18 cellular contexts compared by ENCODE assay signal in the genomic region with DNA sequence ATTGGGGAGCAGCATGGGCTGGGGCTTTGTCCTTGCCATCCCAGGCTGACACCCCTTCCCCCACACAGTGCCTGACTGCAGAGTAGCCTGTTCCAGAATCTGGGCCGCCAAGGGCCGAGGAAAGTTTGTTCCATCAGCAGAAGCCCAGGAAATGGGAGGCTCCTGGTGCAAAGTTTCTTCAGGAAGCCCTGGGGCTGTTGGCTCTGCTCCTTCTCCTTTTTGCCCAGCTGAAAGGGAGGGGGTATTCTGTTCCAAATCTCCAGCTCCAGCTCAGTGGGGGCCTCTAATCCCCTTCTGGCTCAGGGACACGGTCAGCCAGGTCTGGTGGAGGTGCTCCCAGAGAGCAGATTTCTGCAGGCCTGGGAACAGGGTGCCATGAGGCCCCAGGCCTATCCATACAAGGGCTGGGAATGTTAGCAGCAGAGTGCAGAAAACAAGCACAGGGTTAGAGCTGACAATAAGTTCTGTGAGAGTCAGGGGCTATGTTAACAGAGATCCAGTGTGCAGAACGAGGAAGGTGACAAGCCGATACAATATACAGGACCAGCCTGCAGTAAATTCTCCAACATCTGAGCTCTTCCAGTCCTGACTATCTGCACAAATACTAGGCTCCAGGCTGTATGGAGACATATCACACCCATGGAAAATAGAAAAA.
A peak's percentile ranks its signal among the peaks of the same experiment; 100 is the strongest.
DNase-seq lines count a peak whose midpoint lies in the region; ATAC-seq and TF ChIP-seq lines count a peak whose summit lies in the region.
"Had no signal": no experiment of that assay in that cellular context is flagged by ENCODE, and none has a peak within 500 bp of the region (broad histone marks: within the 10 kb centered on the region; RNA-seq: fewer than 3 reads in every experiment).

No MANE protein-coding gene starts in this region.

- peaks cover 9% of the 10 kb centered on the region for H3K9me3 Mint-ChIP-seq in WTC11
- H3K9me3 Mint-ChIP-seq: activated CD4-positive, alpha-beta T cell treated with anti-CD3 and anti-CD28 coated beads, Interleukin-2, amount 10 ng/mL, durations not matched to agents 24 days and 14 days; stimulated activated naive CD8-positive, alpha-beta T cell treated with anti-CD3 and anti-CD28 coated beads, Interleukin-15, Interleukin-2, amounts not matched to agents 100 ng/mL and 50 ng/mL, for 24 hours had no signal

- H3K27ac Mint-ChIP-seq in WTC11, result no peak overlapping the region
- H3K27ac Mint-ChIP-seq: activated CD4-positive, alpha-beta T cell treated with anti-CD3 and anti-CD28 coated beads, Interleukin-2, amount 10 ng/mL, durations not matched to agents 24 days and 14 days; stimulated activated naive CD8-positive, alpha-beta T cell treated with anti-CD3 and anti-CD28 coated beads, Interleukin-15, Interleukin-2, amounts not matched to agents 100 ng/mL and 50 ng/mL, for 24 hours had no signal

- H3K27ac ChIP-seq in heart left ventricle (peak overlapping the region in 7 of 12 donors; percentile 3 to 58 (median 25)), prostate gland (peak overlapping the region; percentile 44 to 45), lower lobe of right lung (no peak overlapping the region)
- H3K27ac ChIP-seq: SJCRH30, vagina had no signal

- no peak for TF ChIP-seq POLR2A in heart left ventricle (IDR thresholded peaks at IDR 0.05)
- TF ChIP-seq POLR2A in prostate gland (IDR thresholded peaks at IDR 0.05), result no peak

- peaks cover 11% of the 10 kb centered on the region for H3K4me1 Mint-ChIP-seq in WTC11
- H3K4me1 Mint-ChIP-seq: activated CD4-positive, alpha-beta T cell treated with anti-CD3 and anti-CD28 coated beads, Interleukin-2, amount 10 ng/mL, durations not matched to agents 24 days and 14 days had no signal

- CTCF ChIA-PET in WTC11 (lab: Charles Lee), result interaction anchor here (0.6 to 1.7 kb wide), 4 partner anchors 10 to 722 kb away, joined by 3 to 6 read pairs (median 3); no protein-coding TSS in a partner anchor

- TF ChIP-seq CTCF in WTC11 (IDR thresholded peaks at IDR 0.05) (no peak), heart left ventricle (IDR thresholded peaks at IDR 0.05) (no peak), prostate gland (IDR thresholded peaks at IDR 0.05) (no peak), lower lobe of right lung (IDR thresholded peaks at IDR 0.05) (no peak)

- H3K4me1 ChIP-seq in heart left ventricle (peaks cover 0 to 45% (median 22%) of the 10 kb centered on the region in 12 donors), prostate gland (replicated peaks) (peaks cover 4% of the 10 kb centered on the region), lower lobe of right lung (peaks cover 4% of the 10 kb centered on the region)
- H3K4me1 ChIP-seq: SJCRH30 had no signal

- H3K27me3 Mint-ChIP-seq in WTC11 (ENCODE audit: low read depth), result peaks cover 6% of the 10 kb centered on the region

- H3K27me3 ChIP-seq in heart left ventricle (no peaks in the 10 kb centered on the region), prostate gland (replicated peaks; ENCODE audit: insufficient read depth) (no peaks in the 10 kb centered on the region), lower lobe of right lung (ENCODE audit: low read depth) (no peaks in the 10 kb centered on the region)
- H3K27me3 ChIP-seq: SJCRH30, vagina had no signal

- H3K4me3 ChIP-seq in heart left ventricle (no peak overlapping the region), prostate gland (no peak overlapping the region), lower lobe of right lung (no peak overlapping the region)
- H3K4me3 ChIP-seq: GM12878, SJCRH30, vagina had no signal

- H3K36me3 Mint-ChIP-seq in WTC11, result no peaks in the 10 kb centered on the region

- H3K36me3 ChIP-seq in heart left ventricle (no peaks in the 10 kb centered on the region), prostate gland (no peaks in the 10 kb centered on the region), lower lobe of right lung (no peaks in the 10 kb centered on the region)
- H3K36me3 ChIP-seq: SJCRH30, vagina had no signal

- in situ Hi-C loops in G401 (cut with HindIII; ENCODE audit: low sequenced_read_pairs), result no loop called here

- intact Hi-C loops in heart left ventricle (cut with DNase I) (loop anchor here in 1 of 10 donors (10.0 kb wide), 2 partner anchors 388 to 632 kb away; a partner anchor contains a TSS), prostate gland (cut with DNase I) (loop anchor here (5.0 to 10.0 kb wide), 2 partner anchors 224 to 762 kb away; no protein-coding TSS in a partner anchor), lower lobe of right lung (cut with DNase I) (no loop called here)

- peak; percentile 30; the same call in 1 of the 2 replicates for ATAC-seq in WTC11
- ATAC-seq in heart left ventricle, result peak; percentile 26 to 55 (median 45)
- no peak for ATAC-seq in HG03457 (IDR thresholded peaks at IDR 0.05; ENCODE audit: unreplicated experiment)
- no peak for ATAC-seq in lower lobe of right lung
- ATAC-seq: esophagus mucosa, GM12878 had no signal

- no peak overlapping the region for H3K4me3 Mint-ChIP-seq in WTC11
- H3K4me3 Mint-ChIP-seq: activated CD4-positive, alpha-beta T cell treated with anti-CD3 and anti-CD28 coated beads, Interleukin-2, amount 10 ng/mL, durations not matched to agents 24 days and 14 days; stimulated activated naive CD8-positive, alpha-beta T cell treated with anti-CD3 and anti-CD28 coated beads, Interleukin-15, Interleukin-2, amounts not matched to agents 100 ng/mL and 50 ng/mL, for 24 hours had no signal

- WGBS in heart left ventricle, 4 donors, result 65 to 82% (median 73%) methylated on average over 5 of the region's 5 CpGs
- WGBS in prostate gland, result 46% methylated on average over 5 of the region's 5 CpGs

- POLR2A ChIA-PET in WTC11 (lab: Charles Lee), result no interaction called here

- peaks cover 0 to 6% (median 0%) of the 10 kb centered on the region in 12 donors for H3K9me3 ChIP-seq in heart left ventricle
- no peaks in the 10 kb centered on the region for H3K9me3 ChIP-seq in prostate gland
- H3K9me3 ChIP-seq in lower lobe of right lung, result no peaks in the 10 kb centered on the region
- H3K9me3 ChIP-seq: SJCRH30, vagina had no signal

- DNase-seq in G401 (ENCODE audit: low spot score), result peak; percentile 61
- DNase-seq in WTC11 (ENCODE audit: low spot score), result no peak
- peak in 2 of 5 donors; percentile 50 to 61 for DNase-seq in heart left ventricle
- DNase-seq in prostate gland (ENCODE audit: low spot score), result no peak
- DNase-seq in lower lobe of right lung, result no peak
- DNase-seq in HUDEP-2 (lab: John Stamatoyannopoulos, UW; ENCODE audit: unreplicated experiment in 76 of 76), result no peak
- no peak for DNase-seq in NCI-H2227 treated with DMSO at 0.1 percent for 48 hours (lab: John Stamatoyannopoulos, UW)
- DNase-seq: activated CD4-positive, alpha-beta T cell treated with anti-CD3 and anti-CD28 coated beads, Interleukin-2, amount 10 ng/mL, durations not matched to agents 24 days and 14 days; activated naive CD4-positive, alpha-beta T cell treated with anti-CD3 and anti-CD28 coated beads, Interleukin-2, amount 50 U/mL, for 16 hours; activated T-cell treated with anti-CD3 and anti-CD28 coated beads for 4 hours; Kasumi-1; NCI-H226 had no signal

TF ChIP-seq in WTC11, 78 proteins besides CTCF, POLR2A, EP300 and RAD21 (continues in another document):
- no peak for TF ChIP-seq FOXJ3 (CRISPR knock-in tag; IDR thresholded peaks at IDR 0.05; ENCODE audit: borderline replicate concordance)
- TF ChIP-seq, protein P1, sequence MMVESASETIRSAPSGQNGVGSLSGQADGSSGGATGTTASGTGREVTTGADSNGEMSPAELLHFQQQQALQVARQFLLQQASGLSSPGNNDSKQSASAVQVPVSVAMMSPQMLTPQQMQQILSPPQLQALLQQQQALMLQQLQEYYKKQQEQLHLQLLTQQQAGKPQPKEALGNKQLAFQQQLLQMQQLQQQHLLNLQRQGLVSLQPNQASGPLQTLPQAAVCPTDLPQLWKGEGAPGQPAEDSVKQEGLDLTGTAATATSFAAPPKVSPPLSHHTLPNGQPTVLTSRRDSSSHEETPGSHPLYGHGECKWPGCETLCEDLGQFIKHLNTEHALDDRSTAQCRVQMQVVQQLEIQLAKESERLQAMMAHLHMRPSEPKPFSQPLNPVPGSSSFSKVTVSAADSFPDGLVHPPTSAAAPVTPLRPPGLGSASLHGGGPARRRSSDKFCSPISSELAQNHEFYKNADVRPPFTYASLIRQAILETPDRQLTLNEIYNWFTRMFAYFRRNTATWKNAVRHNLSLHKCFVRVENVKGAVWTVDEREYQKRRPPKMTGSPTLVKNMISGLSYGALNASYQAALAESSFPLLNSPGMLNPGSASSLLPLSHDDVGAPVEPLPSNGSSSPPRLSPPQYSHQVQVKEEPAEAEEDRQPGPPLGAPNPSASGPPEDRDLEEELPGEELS (CRISPR knock-in tag; IDR thresholded peaks at IDR 0.05), result no peak
- TF ChIP-seq, protein P2, sequence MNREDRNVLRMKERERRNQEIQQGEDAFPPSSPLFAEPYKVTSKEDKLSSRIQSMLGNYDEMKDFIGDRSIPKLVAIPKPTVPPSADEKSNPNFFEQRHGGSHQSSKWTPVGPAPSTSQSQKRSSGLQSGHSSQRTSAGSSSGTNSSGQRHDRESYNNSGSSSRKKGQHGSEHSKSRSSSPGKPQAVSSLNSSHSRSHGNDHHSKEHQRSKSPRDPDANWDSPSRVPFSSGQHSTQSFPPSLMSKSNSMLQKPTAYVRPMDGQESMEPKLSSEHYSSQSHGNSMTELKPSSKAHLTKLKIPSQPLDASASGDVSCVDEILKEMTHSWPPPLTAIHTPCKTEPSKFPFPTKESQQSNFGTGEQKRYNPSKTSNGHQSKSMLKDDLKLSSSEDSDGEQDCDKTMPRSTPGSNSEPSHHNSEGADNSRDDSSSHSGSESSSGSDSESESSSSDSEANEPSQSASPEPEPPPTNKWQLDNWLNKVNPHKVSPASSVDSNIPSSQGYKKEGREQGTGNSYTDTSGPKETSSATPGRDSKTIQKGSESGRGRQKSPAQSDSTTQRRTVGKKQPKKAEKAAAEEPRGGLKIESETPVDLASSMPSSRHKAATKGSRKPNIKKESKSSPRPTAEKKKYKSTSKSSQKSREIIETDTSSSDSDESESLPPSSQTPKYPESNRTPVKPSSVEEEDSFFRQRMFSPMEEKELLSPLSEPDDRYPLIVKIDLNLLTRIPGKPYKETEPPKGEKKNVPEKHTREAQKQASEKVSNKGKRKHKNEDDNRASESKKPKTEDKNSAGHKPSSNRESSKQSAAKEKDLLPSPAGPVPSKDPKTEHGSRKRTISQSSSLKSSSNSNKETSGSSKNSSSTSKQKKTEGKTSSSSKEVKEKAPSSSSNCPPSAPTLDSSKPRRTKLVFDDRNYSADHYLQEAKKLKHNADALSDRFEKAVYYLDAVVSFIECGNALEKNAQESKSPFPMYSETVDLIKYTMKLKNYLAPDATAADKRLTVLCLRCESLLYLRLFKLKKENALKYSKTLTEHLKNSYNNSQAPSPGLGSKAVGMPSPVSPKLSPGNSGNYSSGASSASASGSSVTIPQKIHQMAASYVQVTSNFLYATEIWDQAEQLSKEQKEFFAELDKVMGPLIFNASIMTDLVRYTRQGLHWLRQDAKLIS (CRISPR knock-in tag; IDR thresholded peaks at IDR 0.05; ENCODE audit: borderline replicate concordance), result no peak

Comparison
In these comparisons a context has a peak if more than half of its experiments do, and no peak if none do; other contexts are left out.
1. ATAC-seq: peak in WTC11 (single experiment) and heart left ventricle (4 of 4); none in HG03457 (single experiment) and lower lobe of right lung (0 of 2).